Comparison of ENCODE assay signal across 8 cellular contexts in the genomic region with DNA sequence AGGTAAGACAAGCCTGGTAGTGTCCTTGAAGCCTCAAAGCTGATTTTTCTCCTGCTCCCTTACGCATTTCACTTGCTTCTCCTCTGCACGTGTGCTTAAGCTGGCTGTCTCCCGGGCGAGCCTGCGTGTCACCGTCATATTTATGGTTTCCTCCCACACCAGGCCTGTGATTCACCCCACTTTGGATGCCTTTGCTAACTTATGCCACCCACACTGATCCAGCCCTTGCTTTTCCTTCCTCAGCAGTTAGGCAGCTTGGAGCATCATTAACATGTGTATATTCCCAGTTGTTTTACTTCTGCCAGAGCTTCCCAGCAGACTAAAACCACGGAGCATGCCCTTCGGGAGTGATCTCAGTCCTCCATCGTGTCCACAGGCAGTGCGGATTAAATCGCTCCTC. TPM values are rescaled to one million over a fixed set of nuclear protein-coding genes. Genes with fewer than 3 reads are reported as not detected.
DNase-seq lines count a peak whose midpoint lies in the region; ATAC-seq and TF ChIP-seq lines count a peak whose summit lies in the region.

No MANE protein-coding gene starts in this region.

- CTCF ChIA-PET in activated naive CD4-positive, alpha-beta T cell treated with anti-CD3 and anti-CD28 coated beads for 36 hours (lab: Charles Lee), result interaction anchor here (0.6 to 7.9 kb wide), 7 partner anchors 18 to 239 kb away, joined by 3 to 123 read pairs (median 6); no protein-coding TSS in a partner anchor

- peak overlapping the region; percentile 89 for H3K4me3 ChIP-seq in left ventricle myocardium inferior
- peak overlapping the region; percentile 70 for H3K4me3 ChIP-seq in skeletal muscle satellite cell (ENCODE audit: low read length)

- no peaks in the 10 kb centered on the region for H3K27me3 Mint-ChIP-seq in activated naive CD4-positive, alpha-beta T cell treated with anti-CD3 and anti-CD28 coated beads for 36 hours (ENCODE audit: low read depth)

- H3K27me3 ChIP-seq in left ventricle myocardium inferior (ENCODE audit: low read depth) (peaks cover 7% of the 10 kb centered on the region), skeletal muscle satellite cell (ENCODE audit: control insufficient read depth, insufficient read depth, low read length) (no peaks in the 10 kb centered on the region)

- H3K27ac Mint-ChIP-seq in activated naive CD4-positive, alpha-beta T cell treated with anti-CD3 and anti-CD28 coated beads for 36 hours, result peak overlapping the region; percentile 39

- H3K4me2 ChIP-seq in skeletal muscle satellite cell (ENCODE audit: low read length), result peak overlapping the region; percentile 82

- ATAC-seq in GM18858 (IDR thresholded peaks at IDR 0.05; ENCODE audit: unreplicated experiment), result no peak

- H3K27ac ChIP-seq in left ventricle myocardium inferior (replicated peaks), result peak overlapping the region; percentile 84

- peaks cover 13% of the 10 kb centered on the region for H3K9me3 Mint-ChIP-seq in activated naive CD4-positive, alpha-beta T cell treated with anti-CD3 and anti-CD28 coated beads for 36 hours

- intact Hi-C loops in activated naive CD4-positive, alpha-beta T cell treated with anti-CD3 and anti-CD28 coated beads for 36 hours (cut with micrococcal nuclease), result loop anchor here (1.0 to 10.0 kb wide), 5 partner anchors 33 to 559 kb away; a partner anchor contains a TSS
- intact Hi-C loops in left ventricle myocardium inferior (cut with micrococcal nuclease), result loop anchor here (10.0 kb wide), 1 partner anchor 52 kb away; no protein-coding TSS in a partner anchor

- H3K36me3 ChIP-seq in left ventricle myocardium inferior, result peaks cover 8% of the 10 kb centered on the region
- no peaks in the 10 kb centered on the region for H3K36me3 ChIP-seq in skeletal muscle satellite cell (ENCODE audit: insufficient read depth, low read length)

- H3K36me3 Mint-ChIP-seq in activated naive CD4-positive, alpha-beta T cell treated with anti-CD3 and anti-CD28 coated beads for 36 hours (ENCODE audit: low read depth), result peaks cover 15% of the 10 kb centered on the region

- H3K4me1 Mint-ChIP-seq in activated naive CD4-positive, alpha-beta T cell treated with anti-CD3 and anti-CD28 coated beads for 36 hours (ENCODE audit: low read depth), result peaks cover 61% of the 10 kb centered on the region

- DNase-seq in AG09319 (ENCODE audit: extremely low read depth, low read depth) (peak; percentile 78), NOMO-1 treated with DMSO at 0.1 percent for 48 hours (lab: John Stamatoyannopoulos, UW; ENCODE audit: unreplicated experiment) (peak; percentile 72), left ventricle myocardium inferior (no peak), DMS153 (lab: John Stamatoyannopoulos, UW) (no peak), cerebellum (ENCODE audit: low spot score) (no peak)
- DNase-seq in activated naive CD4-positive, alpha-beta T cell treated with anti-CD3 and anti-CD28 coated beads for 36 hours, result peak; percentile 81

- TF ChIP-seq CTCF in AG09319 (IDR thresholded peaks at IDR 0.05; ENCODE audit: low read depth, low read length), result no peak
- TF ChIP-seq CTCF in left ventricle myocardium inferior (IDR thresholded peaks at IDR 0.05; ENCODE audit: borderline replicate concordance), result no peak

- H3K9ac ChIP-seq in skeletal muscle satellite cell (ENCODE audit: low read depth, low read length), result peak overlapping the region; percentile 66

- peak overlapping the region; percentile 81 for H3K4me3 Mint-ChIP-seq in activated naive CD4-positive, alpha-beta T cell treated with anti-CD3 and anti-CD28 coated beads for 36 hours

- peaks cover 3% of the 10 kb centered on the region for H3K9me3 ChIP-seq in left ventricle myocardium inferior (replicated peaks)
- H3K9me3 ChIP-seq in skeletal muscle satellite cell (replicated peaks; ENCODE audit: low read length), result no peaks in the 10 kb centered on the region

- H3K4me1 ChIP-seq in left ventricle myocardium inferior, result peaks cover 67% of the 10 kb centered on the region
- peaks cover 36% of the 10 kb centered on the region for H3K4me1 ChIP-seq in skeletal muscle satellite cell (ENCODE audit: control insufficient read depth, insufficient read depth, low read length)

RNA-seq across cellular contexts. Expression of a gene that starts 2.2 kb away (rescaled TPM):
- 10 to 100 TPM in 1 of 2 experiments, 1 to 10 TPM in 1; 9.5 to 10.4 TPM for total RNA-seq in activated naive CD4-positive, alpha-beta T cell treated with anti-CD3 and anti-CD28 coated beads for 36 hours
- total RNA-seq in left ventricle myocardium inferior (4.2 TPM), cerebellum (61.9 TPM)
- total RNA-seq in skeletal muscle satellite cell (2012; rRNA removed), result 5.6 and 6.6 TPM in 2 replicates

Comparison
In these comparisons a context has a peak if more than half of its experiments do, and no peak if none do; other contexts are left out.
1. DNase-seq: peak in AG09319 (single experiment), NOMO-1 treated with DMSO at 0.1 percent for 48 hours (single experiment) and activated naive CD4-positive, alpha-beta T cell treated with anti-CD3 and anti-CD28 coated beads for 36 hours (single experiment); none in left ventricle myocardium inferior (single experiment), DMS153 (single experiment) and cerebellum (single experiment).